ENCODE assay signal across 8 cellular contexts in genomic region chr1:208207388-208208131, GRCh38. TPM values are rescaled to one million over a fixed set of nuclear protein-coding genes. Genes with fewer than 3 reads are reported as not detected.
DNase-seq lines count a peak whose midpoint lies in the region; ATAC-seq and TF ChIP-seq lines count a peak whose summit lies in the region.

No MANE protein-coding gene starts in this region.

- TF ChIP-seq CTCF in endodermal cell (conservative IDR thresholded peaks at IDR 0.05) (no peak), osteocyte (IDR thresholded peaks at IDR 0.05) (no peak), mucosa of descending colon (IDR thresholded peaks at IDR 0.05) (no peak)

- intact Hi-C loops in activated CD4-positive, alpha-beta T cell treated with anti-CD3 and anti-CD28 coated beads for 36 hours (cut with DNase I, micrococcal nuclease): no loop called here
- intact Hi-C loops in mucosa of descending colon (cut with DNase I, micrococcal nuclease): loop anchor here in 1 of 2 donors (10.0 kb wide), 1 partner anchor 53 kb away; no protein-coding TSS in a partner anchor

- H3K9me3 ChIP-seq in endodermal cell (ENCODE audit: control insufficient read depth, low read length) (no peaks in the 10 kb centered on the region), mucosa of descending colon (no peaks in the 10 kb centered on the region)

- H3K36me3 Mint-ChIP-seq in endodermal cell (ENCODE audit: low read depth) (peaks cover 44% of the 10 kb centered on the region), osteocyte (ENCODE audit: unreplicated experiment) (peaks cover 3% of the 10 kb centered on the region)
- no peaks in the 10 kb centered on the region for H3K36me3 Mint-ChIP-seq in activated CD4-positive, alpha-beta T cell treated with anti-CD3 and anti-CD28 coated beads for 36 hours (ENCODE audit: low read depth)

- no peaks in the 10 kb centered on the region for H3K27me3 ChIP-seq in endodermal cell (ENCODE audit: control insufficient read depth, insufficient read depth, low read length, poor library complexity, severe bottlenecking)

- H3K27me3 Mint-ChIP-seq in endodermal cell (ENCODE audit: insufficient read depth) (no peaks in the 10 kb centered on the region), osteocyte (ENCODE audit: unreplicated experiment) (no peaks in the 10 kb centered on the region)
- H3K27me3 Mint-ChIP-seq in activated CD4-positive, alpha-beta T cell treated with anti-CD3 and anti-CD28 coated beads for 36 hours: peaks cover 3% of the 10 kb centered on the region

- ATAC-seq in HG03469 (IDR thresholded peaks at IDR 0.05; ENCODE audit: unreplicated experiment) (no peak), mucosa of descending colon (no peak)
- ATAC-seq in activated CD4-positive, alpha-beta T cell treated with anti-CD3 and anti-CD28 coated beads for 36 hours: no peak

- H3K4me3 ChIP-seq in endodermal cell (ENCODE audit: low read length) (no peak overlapping the region), mucosa of descending colon (no peak overlapping the region)

- peaks cover 30% of the 10 kb centered on the region for H3K4me1 Mint-ChIP-seq in endodermal cell
- H3K4me1 Mint-ChIP-seq in osteocyte (ENCODE audit: unreplicated experiment): peaks cover 35% of the 10 kb centered on the region
- H3K4me1 Mint-ChIP-seq in activated CD4-positive, alpha-beta T cell treated with anti-CD3 and anti-CD28 coated beads for 36 hours: no peaks in the 10 kb centered on the region

- peak; percentile 71 for DNase-seq in DMS153 treated with DMSO at 0.1 percent for 48 hours (lab: John Stamatoyannopoulos, UW; ENCODE audit: unreplicated experiment)
- DNase-seq in NCI-H510A (lab: John Stamatoyannopoulos, UW): peak; percentile 76
- DNase-seq in endodermal cell: peak; percentile 56
- no peak for DNase-seq in osteocyte (ENCODE audit: extremely low spot score, unreplicated experiment)
- DNase-seq in activated CD4-positive, alpha-beta T cell treated with anti-CD3 and anti-CD28 coated beads for 36 hours: no peak
- no peak for DNase-seq in mucosa of descending colon
- no peak for DNase-seq in retina

- H3K36me3 ChIP-seq in endodermal cell (ENCODE audit: control insufficient read depth, insufficient read depth, low read length): peaks cover 93% of the 10 kb centered on the region
- no peaks in the 10 kb centered on the region for H3K36me3 ChIP-seq in mucosa of descending colon (ENCODE audit: low read depth)

- H3K4me3 Mint-ChIP-seq in endodermal cell (no peak overlapping the region), osteocyte (ENCODE audit: unreplicated experiment) (no peak overlapping the region)
- H3K4me3 Mint-ChIP-seq in activated CD4-positive, alpha-beta T cell treated with anti-CD3 and anti-CD28 coated beads for 36 hours: no peak overlapping the region

- H3K9ac ChIP-seq in endodermal cell (ENCODE audit: extremely low read depth, low read length, poor library complexity, severe bottlenecking): no peak overlapping the region

- peaks cover 36% of the 10 kb centered on the region for H3K4me1 ChIP-seq in endodermal cell (ENCODE audit: control insufficient read depth, insufficient read depth, low read length)
- H3K4me1 ChIP-seq in mucosa of descending colon (ENCODE audit: low read depth): peaks cover 42% of the 10 kb centered on the region

- H3K27ac Mint-ChIP-seq in endodermal cell (no peak overlapping the region), osteocyte (ENCODE audit: unreplicated experiment) (peak overlapping the region; percentile 83)
- no peak overlapping the region for H3K27ac Mint-ChIP-seq in activated CD4-positive, alpha-beta T cell treated with anti-CD3 and anti-CD28 coated beads for 36 hours

- 89 to 93% methylated on average over 7 to 10 of the region's 10 CpGs for WGBS in endodermal cell (ENCODE audit: insufficient coverage in 1 of 2, insufficient read length in 1 of 2), 2 experiments

- POLR2A ChIA-PET in activated CD4-positive, alpha-beta T cell treated with anti-CD3 and anti-CD28 coated beads for 36 hours (lab: Charles Lee): no interaction called here

- H3K9me3 Mint-ChIP-seq in endodermal cell: no peaks in the 10 kb centered on the region
- no peaks in the 10 kb centered on the region for H3K9me3 Mint-ChIP-seq in osteocyte (ENCODE audit: unreplicated experiment)
- H3K9me3 Mint-ChIP-seq in activated CD4-positive, alpha-beta T cell treated with anti-CD3 and anti-CD28 coated beads for 36 hours (ENCODE audit: low read depth): no peaks in the 10 kb centered on the region

- CTCF ChIA-PET in activated CD4-positive, alpha-beta T cell treated with anti-CD3 and anti-CD28 coated beads for 36 hours (lab: Charles Lee): no interaction called here

- no peak overlapping the region for H3K27ac ChIP-seq in endodermal cell (ENCODE audit: low read depth, low read length)

RNA-seq across cellular contexts. Expression of gene PLXNA2, which starts 36.6 kb away (rescaled TPM):
- total RNA-seq in endodermal cell (10 to 100 TPM; 61.2 to 86.1 TPM), osteocyte (19.5 and 20.5 TPM in 2 replicates), mucosa of descending colon (100 to 1,000 TPM in 1 of 3 donors, 10 to 100 TPM in 2; 65.5 to 127 (median 70.6) TPM)
- 22.9 TPM for polyA plus RNA-seq in endodermal cell (2013, experiment 1 of 2)
- 24.4 TPM for polyA plus RNA-seq in endodermal cell (2013, experiment 2 of 2)
- under 1 TPM in 1 of 2 experiments, not detected in 1; 0.04 TPM for total RNA-seq in activated CD4-positive, alpha-beta T cell treated with anti-CD3 and anti-CD28 coated beads for 36 hours

Comparison
In these comparisons a context has a peak if more than half of its experiments do, and no peak if none do; other contexts are left out.
1. DNase-seq: peak in DMS153 treated with DMSO at 0.1 percent for 48 hours (single experiment), NCI-H510A (single experiment) and endodermal cell (single experiment); none in osteocyte (single experiment), activated CD4-positive, alpha-beta T cell treated with anti-CD3 and anti-CD28 coated beads for 36 hours (single experiment), mucosa of descending colon (0 of 3) and retina (single experiment).
2. RNA of gene PLXNA2, which starts 36.6 kb away (total RNA-seq): 61.2 to 86.1 TPM in endodermal cell, 65.5 to 127 TPM in mucosa of descending colon and 19.5 to 20.5 TPM in osteocyte; 0.04 TPM in activated CD4-positive, alpha-beta T cell treated with anti-CD3 and anti-CD28 coated beads for 36 hours; every median in the first group is over 10 times any median in the second.